Comparison of ENCODE assay signal across 25 cellular contexts in genomic region chr19:36745870-36746269, GRCh38.
"Had no signal": no experiment of that assay in that cellular context is flagged by ENCODE, and none has a peak within 500 bp of the region (broad histone marks: within the 10 kb centered on the region; RNA-seq: fewer than 3 reads in every experiment).

No MANE protein-coding gene starts in this region.

- H3K4me3 Mint-ChIP-seq: activated naive CD8-positive, alpha-beta T cell; activated T-cell treated with anti-CD3 and anti-CD28 coated beads, Interleukin-2, amount 50 U/mL, for 4 hours; immature natural killer cell; memory B cell; nephron; stimulated activated effector memory CD8-positive, alpha-beta T cell treated with anti-CD3 and anti-CD28 coated beads, Interleukin-12 subunit alpha, Interleukin-12 subunit beta, amount 100 ng/mL, for 72 hours; stimulated activated naive CD8-positive, alpha-beta T cell treated with anti-CD3 and anti-CD28 coated beads, Interleukin-15, amount 100 ng/mL, for 72 hours; T-helper 1 cell treated with Interleukin-12 subunit alpha and Interleukin-12 subunit beta and Interleukin-4 antibody, amounts not matched to agents 30 μg/mL and 1 μg/mL, for 36 hours; WTC11 had no signal

- H3K4me2 ChIP-seq: hepatocyte had no signal

- H3K27ac ChIP-seq: colonic mucosa, hepatocyte, left ventricle myocardium inferior, pancreas, suprapubic skin, tibial nerve, uterus had no signal

- H2AFZ ChIP-seq: hepatocyte had no signal

- H3K27ac Mint-ChIP-seq: activated naive CD8-positive, alpha-beta T cell; activated T-helper 2 cell treated with anti-CD3 and anti-CD28 coated beads, Interferon-gamma antibody, Interleukin-2, Interleukin-4, amounts not matched to agents 10 μg/mL and 5 μg/mL and 100 μg/mL, durations not matched to agents 14 hours and 24 hours and 36 hours; immature natural killer cell; memory B cell; nephron; stimulated activated effector memory CD8-positive, alpha-beta T cell treated with anti-CD3 and anti-CD28 coated beads, Interleukin-12 subunit alpha, Interleukin-12 subunit beta, amount 100 ng/mL, for 72 hours; stimulated activated naive CD8-positive, alpha-beta T cell treated with anti-CD3 and anti-CD28 coated beads, Interleukin-15, amount 100 ng/mL, for 72 hours; T-helper 1 cell treated with Interleukin-12 subunit alpha and Interleukin-12 subunit beta and Interleukin-4 antibody, amounts not matched to agents 30 μg/mL and 1 μg/mL, for 36 hours; WTC11 had no signal

- H3K79me2 ChIP-seq: hepatocyte had no signal

- ATAC-seq: activated T-cell treated with anti-CD3 and anti-CD28 coated beads, Interleukin-2, amount 50 U/mL, for 4 hours; pancreas; right cardiac atrium; stimulated activated effector memory CD8-positive, alpha-beta T cell treated with anti-CD3 and anti-CD28 coated beads, Interleukin-12 subunit alpha, Interleukin-12 subunit beta, amount 100 ng/mL, for 72 hours; stimulated activated naive CD8-positive, alpha-beta T cell treated with anti-CD3 and anti-CD28 coated beads, Interleukin-15, amount 100 ng/mL, for 72 hours; WTC11 had no signal

- H3K36me3 ChIP-seq: uterus had no signal

- H3K4me1 ChIP-seq: colonic mucosa, left ventricle myocardium inferior, pancreas, suprapubic skin, tibial nerve, uterus had no signal

- H3K27me3 Mint-ChIP-seq: activated naive CD8-positive, alpha-beta T cell; memory B cell; stimulated activated naive CD8-positive, alpha-beta T cell treated with anti-CD3 and anti-CD28 coated beads, Interleukin-15, amount 100 ng/mL, for 72 hours had no signal

- DNase-seq: activated CD8-positive, alpha-beta memory T cell treated with anti-CD3 and anti-CD28 coated beads for 24 hours; activated CD8-positive, alpha-beta memory T cell treated with anti-CD3 and anti-CD28 coated beads, Interleukin-2, amount 50 U/mL, for 4 hours; activated naive CD4-positive, alpha-beta T cell; activated T-cell treated with anti-CD3 and anti-CD28 coated beads, Interleukin-2, amount 50 U/mL, for 4 hours; colonic mucosa; foreskin melanocyte; immature natural killer cell; kidney glomerular epithelial cell; left ventricle myocardium inferior; pancreas; right cardiac atrium; stimulated activated CD4-positive, alpha-beta T cell treated with anti-CD3 and anti-CD28 coated beads, Interleukin-2, amount 100 ng/mL, for 24 hours; stimulated activated naive CD8-positive, alpha-beta T cell treated with anti-CD3 and anti-CD28 coated beads, Interleukin-15, amount 100 ng/mL, for 72 hours; T1000; uterus had no signal

- H3K4me1 Mint-ChIP-seq: immature natural killer cell; memory B cell; nephron; stimulated activated effector memory CD8-positive, alpha-beta T cell treated with anti-CD3 and anti-CD28 coated beads, Interleukin-12 subunit alpha, Interleukin-12 subunit beta, amount 100 ng/mL, for 72 hours; stimulated activated naive CD8-positive, alpha-beta T cell treated with anti-CD3 and anti-CD28 coated beads, Interleukin-15, amount 100 ng/mL, for 72 hours; WTC11 had no signal

- H3K27me3 ChIP-seq: colonic mucosa, hepatocyte, pancreas, suprapubic skin, tibial nerve, uterus had no signal

- H3K4me3 ChIP-seq: colonic mucosa, hepatocyte, left ventricle myocardium inferior, pancreas, suprapubic skin, tibial nerve, uterus had no signal
